ENCODE assay signal across 20 cellular contexts in the genomic region with DNA sequence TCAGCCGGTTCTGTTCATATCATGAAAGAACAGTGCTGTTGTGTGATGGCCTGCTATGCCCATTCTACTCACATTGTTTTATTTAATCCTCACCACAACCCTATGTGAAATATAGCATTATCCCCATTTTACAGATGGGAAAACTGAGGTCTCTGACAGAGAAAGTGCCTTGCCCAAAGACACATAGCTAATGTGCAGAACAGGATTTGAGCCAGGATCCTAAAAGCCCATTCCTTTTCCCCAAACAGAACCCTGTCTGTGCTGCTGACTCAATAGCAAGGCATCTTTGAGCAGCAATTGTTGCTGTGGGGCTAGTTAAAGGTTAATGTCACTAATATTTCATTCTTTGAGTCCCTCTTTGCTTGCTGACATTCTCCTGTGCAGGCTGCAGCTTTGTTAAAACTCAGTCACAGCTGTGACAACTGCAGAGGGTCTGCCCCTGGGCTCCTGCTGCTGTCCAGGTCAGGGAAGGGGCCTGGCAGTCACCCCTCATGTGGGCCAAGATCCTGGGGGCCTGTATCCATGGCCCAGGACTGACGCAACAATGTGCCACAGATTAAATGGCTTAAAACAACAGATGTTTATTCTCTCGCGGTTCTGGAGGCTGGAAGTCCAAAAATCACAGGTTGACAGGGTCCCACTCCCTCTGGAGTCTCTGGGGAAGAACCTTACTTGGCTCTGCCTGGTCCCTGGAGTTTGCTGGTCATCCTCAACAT.
"Had no signal": no experiment of that assay in that cellular context is flagged by ENCODE, and none has a peak within 500 bp of the region (broad histone marks: within the 10 kb centered on the region; RNA-seq: fewer than 3 reads in every experiment).

No MANE protein-coding gene starts in this region.

- ATAC-seq: activated T-cell treated with anti-CD3 and anti-CD28 coated beads, Interleukin-2, amount 50 U/mL, for 4 hours; left ventricle myocardium superior; natural killer cell treated with Interleukin-12 subunit alpha and Interleukin-12 subunit beta and Interleukin-15 and Interleukin-18, amount 100 ng/mL, for 72 hours; psoas muscle; sciatic nerve; T-helper 17 cell had no signal

- H3K36me3 ChIP-seq: adrenal gland, stomach, thoracic aorta, uterus had no signal

- H3K36me3 Mint-ChIP-seq: activated naive CD4-positive, alpha-beta T cell treated with anti-CD3 and anti-CD28 coated beads, Interleukin-2, amount 50 U/mL, for 24 hours; natural killer cell treated with Interleukin-12 subunit alpha and Interleukin-12 subunit beta and Interleukin-15 and Interleukin-18, amount 100 ng/mL, for 72 hours had no signal

- H3K27ac Mint-ChIP-seq: activated CD4-positive, alpha-beta memory T cell treated with anti-CD3 and anti-CD28 coated beads, Interleukin-2, amount 10 ng/mL, durations not matched to agents 7 days and 5 days; activated naive CD4-positive, alpha-beta T cell treated with anti-CD3 and anti-CD28 coated beads, Interleukin-2, amount 50 U/mL, for 24 hours; endodermal cell; natural killer cell treated with Interleukin-12 subunit alpha and Interleukin-12 subunit beta and Interleukin-15 and Interleukin-18, amount 100 ng/mL, for 72 hours; T-helper 17 cell had no signal

- H3K27me3 ChIP-seq: stomach, uterus had no signal

- H3K9me3 Mint-ChIP-seq: activated CD4-positive, alpha-beta memory T cell treated with anti-CD3 and anti-CD28 coated beads, Interleukin-2, amount 10 ng/mL, durations not matched to agents 7 days and 5 days; activated naive CD4-positive, alpha-beta T cell treated with anti-CD3 and anti-CD28 coated beads, Interleukin-2, amount 50 U/mL, for 24 hours; activated T-cell treated with anti-CD3 and anti-CD28 coated beads, Interleukin-2, amount 50 U/mL, for 4 hours; endodermal cell; natural killer cell treated with Interleukin-12 subunit alpha and Interleukin-12 subunit beta and Interleukin-15 and Interleukin-18, amount 100 ng/mL, for 72 hours had no signal

- H3K9me3 ChIP-seq: adrenal gland, psoas muscle, stomach, thoracic aorta, uterus had no signal

- H3K4me1 ChIP-seq: psoas muscle, uterus had no signal

- DNase-seq: activated CD4-positive, alpha-beta memory T cell treated with anti-CD3 and anti-CD28 coated beads, Interleukin-2, amount 10 ng/mL, durations not matched to agents 7 days and 5 days; activated CD4-positive, alpha-beta T cell treated with anti-CD3 and anti-CD28 coated beads for 4 hours; activated effector memory CD4-positive, alpha-beta T cell treated with Interleukin-2 at 50 U/mL for 16 hours; activated T-cell treated with anti-CD3 and anti-CD28 coated beads, Interleukin-2, amount 50 U/mL, for 4 hours; adrenal gland; dorsolateral prefrontal cortex; endodermal cell; hippocampal formation; kidney; left ventricle myocardium superior; mesendoderm; psoas muscle; stimulated activated CD4-positive, alpha-beta T cell treated with anti-CD3 and anti-CD28 coated beads, Interleukin-1b, Interleukin-23, amount 100 ng/mL, for 48 hours; stomach; T-helper 17 cell; uterus had no signal

- H3K27ac ChIP-seq: adrenal gland, dorsolateral prefrontal cortex, psoas muscle, stomach, thoracic aorta had no signal

- H3K4me1 Mint-ChIP-seq: activated naive CD4-positive, alpha-beta T cell treated with anti-CD3 and anti-CD28 coated beads, Interleukin-2, amount 50 U/mL, for 24 hours; T-helper 17 cell had no signal

- H3K4me3 ChIP-seq: adrenal gland, dorsolateral prefrontal cortex, psoas muscle, stomach, thoracic aorta, uterus had no signal

- H3K4me3 Mint-ChIP-seq: activated CD4-positive, alpha-beta memory T cell treated with anti-CD3 and anti-CD28 coated beads, Interleukin-2, amount 10 ng/mL, durations not matched to agents 7 days and 5 days; activated naive CD4-positive, alpha-beta T cell treated with anti-CD3 and anti-CD28 coated beads, Interleukin-2, amount 50 U/mL, for 24 hours; activated T-cell treated with anti-CD3 and anti-CD28 coated beads, Interleukin-2, amount 50 U/mL, for 4 hours; endodermal cell; natural killer cell treated with Interleukin-12 subunit alpha and Interleukin-12 subunit beta and Interleukin-15 and Interleukin-18, amount 100 ng/mL, for 72 hours; T-helper 17 cell had no signal
